ENCODE assay signal across 22 cellular contexts in genomic region chr9:99274016-99274415, GRCh38. TPM values are rescaled to one million over a fixed set of nuclear protein-coding genes. Genes with fewer than 3 reads are reported as not detected.
A peak's percentile ranks its signal among the peaks of the same experiment; 100 is the strongest.
DNase-seq lines count a peak whose midpoint lies in the region; ATAC-seq, FAIRE-seq and TF ChIP-seq lines count a peak whose summit lies in the region.
"Had no signal": no experiment of that assay in that cellular context is flagged by ENCODE, and none has a peak within 500 bp of the region (broad histone marks: within the 10 kb centered on the region; RNA-seq: fewer than 3 reads in every experiment).

No MANE protein-coding gene starts in this region.

- H3K4me3 Mint-ChIP-seq in activated CD8-positive, alpha-beta memory T cell treated with anti-CD3 and anti-CD28 coated beads, Interleukin-2, amount 10 ng/mL, durations not matched to agents 7 days and 5 days, result no peak overlapping the region
- no peak overlapping the region for H3K4me3 Mint-ChIP-seq in osteocyte (ENCODE audit: unreplicated experiment)
- no peak overlapping the region for H3K4me3 Mint-ChIP-seq in activated CD4-positive, alpha-beta memory T cell treated with anti-CD3 and anti-CD28 coated beads for 36 hours
- H3K4me3 Mint-ChIP-seq: B cell; CD4-positive, CD25-positive, alpha-beta regulatory T cell; CD8-positive, alpha-beta T cell; GM23338; H9 had no signal

- FAIRE-seq in K562 (lab: Jason Lieb, UNC), result no peak
- FAIRE-seq: A204.1 had no signal

- H3K9ac ChIP-seq in KMS-11 (no peak overlapping the region), K562 (ENCODE audit: insufficient read depth in 1 of 2, low read depth in 2 of 2, low read length in 2 of 2) (no peak overlapping the region)
- H3K9ac ChIP-seq: BLaER1 had no signal

- H3K4me1 Mint-ChIP-seq in activated CD8-positive, alpha-beta memory T cell treated with anti-CD3 and anti-CD28 coated beads, Interleukin-2, amount 10 ng/mL, durations not matched to agents 7 days and 5 days, result no peaks in the 10 kb centered on the region
- H3K4me1 Mint-ChIP-seq in osteocyte (ENCODE audit: unreplicated experiment), result peaks cover 8% of the 10 kb centered on the region
- H3K4me1 Mint-ChIP-seq in activated CD4-positive, alpha-beta memory T cell treated with anti-CD3 and anti-CD28 coated beads for 36 hours (ENCODE audit: low read depth), result no peaks in the 10 kb centered on the region
- H3K4me1 Mint-ChIP-seq: B cell; CD4-positive, CD25-positive, alpha-beta regulatory T cell; GM23338 had no signal

- peak overlapping the region; percentile 19; the same call in 1 of the 2 replicates for H3K4me2 ChIP-seq in KMS-11
- H3K4me2 ChIP-seq in K562 (ENCODE audit: insufficient read depth, low read length), result no peak overlapping the region
- H3K4me2 ChIP-seq: BLaER1, GM23338 had no signal

- no peaks in the 10 kb centered on the region for H3K9me3 ChIP-seq in K562 (replicated peaks; ENCODE audit: control insufficient read depth, insufficient read depth, low read depth, low read length)
- H3K9me3 ChIP-seq: BLaER1, Caco-2 had no signal

- no peak overlapping the region for H3K27ac Mint-ChIP-seq in activated CD8-positive, alpha-beta memory T cell treated with anti-CD3 and anti-CD28 coated beads, Interleukin-2, amount 10 ng/mL, durations not matched to agents 7 days and 5 days
- no peak overlapping the region for H3K27ac Mint-ChIP-seq in osteocyte (ENCODE audit: unreplicated experiment)
- H3K27ac Mint-ChIP-seq in activated CD4-positive, alpha-beta memory T cell treated with anti-CD3 and anti-CD28 coated beads for 36 hours, result no peak overlapping the region
- H3K27ac Mint-ChIP-seq: B cell; CD4-positive, CD25-positive, alpha-beta regulatory T cell; CD8-positive, alpha-beta T cell; GM23338; H9 had no signal

- H3K79me2 ChIP-seq in KMS-11 (ENCODE audit: insufficient read depth, low read depth), result no peaks in the 10 kb centered on the region
- H3K79me2 ChIP-seq in K562 (ENCODE audit: control insufficient read depth, insufficient read depth, low read length), result no peaks in the 10 kb centered on the region

- TF ChIP-seq RAD21 in K562 (CRISPR knock-in tag; conservative IDR thresholded peaks at IDR 0.05 in 1 of 2, IDR thresholded peaks at IDR 0.05 in 1 of 2), result no peak

- TF ChIP-seq POLR2A in K562 (conservative IDR thresholded peaks at IDR 0.05), result no peak

- TF ChIP-seq CTCF in KMS-11 (conservative IDR thresholded peaks at IDR 0.05; ENCODE audit: low read depth, low read length) (no peak), K562 (IDR thresholded peaks at IDR 0.05 in 2 of 3, conservative IDR thresholded peaks at IDR 0.05 in 1 of 3; ENCODE audit: insufficient read depth in 2 of 3, low read depth in 1 of 3, low read length in 3 of 3) (no peak), osteocyte (IDR thresholded peaks at IDR 0.05) (no peak)

- peaks cover 17% of the 10 kb centered on the region for H3K4me1 ChIP-seq in KMS-11 (ENCODE audit: low read depth, poor library complexity, severe bottlenecking)
- H3K4me1 ChIP-seq in K562 (replicated peaks in 1 of 2; ENCODE audit: control insufficient read depth in 2 of 2, insufficient read depth in 2 of 2, low read length in 2 of 2), result no peaks in the 10 kb centered on the region
- H3K4me1 ChIP-seq: BLaER1 had no signal

- H3K36me3 ChIP-seq in KMS-11 (ENCODE audit: insufficient read depth), result no peaks in the 10 kb centered on the region
- H3K36me3 ChIP-seq in K562 (ENCODE audit: control insufficient read depth, insufficient read depth, low read length), result no peaks in the 10 kb centered on the region
- H3K36me3 ChIP-seq: BLaER1 had no signal

- H3K27me3 ChIP-seq in KMS-11 (ENCODE audit: insufficient read depth, low read depth), result no peaks in the 10 kb centered on the region
- no peaks in the 10 kb centered on the region; a peak in 2 of 5 replicates for H3K27me3 ChIP-seq in K562 (ENCODE audit: control insufficient read depth in 2 of 2, insufficient read depth in 2 of 2, low read length in 2 of 2)
- H3K27me3 ChIP-seq: BLaER1 had no signal

- TF ChIP-seq EP300 in K562 (IDR thresholded peaks at IDR 0.05; ENCODE audit: low read length), result no peak

- no peaks in the 10 kb centered on the region for H3K9me3 Mint-ChIP-seq in activated CD8-positive, alpha-beta memory T cell treated with anti-CD3 and anti-CD28 coated beads, Interleukin-2, amount 10 ng/mL, durations not matched to agents 7 days and 5 days (ENCODE audit: low read depth)
- H3K9me3 Mint-ChIP-seq in osteocyte (ENCODE audit: unreplicated experiment), result peaks cover 18% of the 10 kb centered on the region
- H3K9me3 Mint-ChIP-seq in activated CD4-positive, alpha-beta memory T cell treated with anti-CD3 and anti-CD28 coated beads for 36 hours, result no peaks in the 10 kb centered on the region
- H3K9me3 Mint-ChIP-seq: CD8-positive, alpha-beta T cell; GM23338 had no signal

- intact Hi-C loops in K562 (cut with micrococcal nuclease), result no loop called here
- intact Hi-C loops in activated CD4-positive, alpha-beta memory T cell treated with anti-CD3 and anti-CD28 coated beads for 36 hours (cut with micrococcal nuclease), result no loop called here

- H3K27ac ChIP-seq in KMS-11 (no peak overlapping the region), K562 (ENCODE audit: extremely low read depth, low read depth, low read length) (no peak overlapping the region)
- H3K27ac ChIP-seq: 22Rv1, BLaER1, C4-2B had no signal

- WGBS in K562 (ENCODE audit: insufficient coverage, low coverage, missing lambda C conversion rate), result 11% methylated on average over 5 of the region's 5 CpGs

- H3K36me3 Mint-ChIP-seq in activated CD8-positive, alpha-beta memory T cell treated with anti-CD3 and anti-CD28 coated beads, Interleukin-2, amount 10 ng/mL, durations not matched to agents 7 days and 5 days, result peaks cover 2% of the 10 kb centered on the region
- peaks cover 2% of the 10 kb centered on the region for H3K36me3 Mint-ChIP-seq in osteocyte (ENCODE audit: unreplicated experiment)
- H3K36me3 Mint-ChIP-seq in activated CD4-positive, alpha-beta memory T cell treated with anti-CD3 and anti-CD28 coated beads for 36 hours, result no peaks in the 10 kb centered on the region
- H3K36me3 Mint-ChIP-seq: CD4-positive, CD25-positive, alpha-beta regulatory T cell; CD8-positive, alpha-beta T cell had no signal

- H2AFZ ChIP-seq in KMS-11 (ENCODE audit: low read depth), result 0 out of 2 replicates have a peak overlapping the region, but pooled peaks have one; percentile 17
- peak overlapping the region; percentile 44; the same call in 1 of the 2 replicates for H2AFZ ChIP-seq in K562 (ENCODE audit: low read depth, low read length)
- H2AFZ ChIP-seq: GM23338 had no signal

- H3K4me3 ChIP-seq in KMS-11 (IDR thresholded peaks at IDR 0.05; ENCODE audit: insufficient read depth, low read depth, low read length), result no peak overlapping the region
- no peak overlapping the region for H3K4me3 ChIP-seq in K562
- H3K4me3 ChIP-seq: BLaER1, GM23338 had no signal

- CTCF ChIA-PET in activated CD8-positive, alpha-beta memory T cell treated with anti-CD3 and anti-CD28 coated beads, Interleukin-2, amount 10 ng/mL, durations not matched to agents 7 days and 5 days (lab: Charles Lee), result interaction anchor here (0.6 kb wide), 1 partner anchor 1840 kb away, joined by 3 read pairs; no protein-coding TSS in a partner anchor
- CTCF ChIA-PET in K562 (lab: Yijun Ruan, JAX; ENCODE audit: low intra/inter-chr PET ratio), result no interaction called here
- CTCF ChIA-PET in activated CD4-positive, alpha-beta memory T cell treated with anti-CD3 and anti-CD28 coated beads for 36 hours (lab: Charles Lee), result no interaction called here

- no peaks in the 10 kb centered on the region for H3K9me1 ChIP-seq in K562 (ENCODE audit: control insufficient read depth, insufficient read depth, low read length)

- in situ Hi-C loops in K562 (cut with MboI), result loop anchor here (25.0 kb wide), 1 partner anchor 738 kb away; no protein-coding TSS in a partner anchor

- DNase-seq in activated CD8-positive, alpha-beta memory T cell treated with anti-CD3 and anti-CD28 coated beads for 24 hours, result peak; percentile 32
- DNase-seq in activated CD8-positive, alpha-beta memory T cell treated with anti-CD3 and anti-CD28 coated beads, Interleukin-2, amount 10 ng/mL, durations not matched to agents 7 days and 5 days, result no peak
- DNase-seq in K562 (ENCODE audit: extremely low read depth in 1 of 4, low spot score in 3 of 4), result no peak
- peak; percentile 60 for DNase-seq in osteocyte (ENCODE audit: extremely low spot score, unreplicated experiment)
- no peak for DNase-seq in activated CD4-positive, alpha-beta memory T cell treated with anti-CD3 and anti-CD28 coated beads for 36 hours
- DNase-seq in activated T-cell treated with anti-CD3 and anti-CD28 coated beads, Interleukin-2, amount 50 U/mL, for 48 hours, result no peak
- no peak for DNase-seq in DMS114 treated with DMSO at 0.1 percent for 48 hours (lab: John Stamatoyannopoulos, UW; ENCODE audit: unreplicated experiment)
- DNase-seq: Caco-2; CD4-positive, CD25-positive, alpha-beta regulatory T cell; CD8-positive, alpha-beta T cell; DMS79; EL; GDM1; H9 had no signal

- H4K20me1 ChIP-seq in KMS-11 (ENCODE audit: insufficient read depth), result no peaks in the 10 kb centered on the region
- H4K20me1 ChIP-seq in K562 (replicated peaks; ENCODE audit: control insufficient read depth, insufficient read depth, low read length), result no peaks in the 10 kb centered on the region
- H4K20me1 ChIP-seq: BLaER1 had no signal

- POLR2A ChIA-PET in K562 (lab: Yijun Ruan, JAX), result interaction anchor here (1.4 kb wide), 1 partner anchor 18 kb away, joined by 3 read pairs; no protein-coding TSS in a partner anchor
- POLR2A ChIA-PET in activated CD4-positive, alpha-beta memory T cell treated with anti-CD3 and anti-CD28 coated beads for 36 hours (lab: Charles Lee), result no interaction called here

- no TSS peak for BruUV-seq in K562 (replicated peaks; lab: Mats Ljungman, UMichigan)

- H3K27me3 Mint-ChIP-seq in activated CD8-positive, alpha-beta memory T cell treated with anti-CD3 and anti-CD28 coated beads, Interleukin-2, amount 10 ng/mL, durations not matched to agents 7 days and 5 days, result peaks cover 32% of the 10 kb centered on the region
- peaks cover 7% of the 10 kb centered on the region for H3K27me3 Mint-ChIP-seq in osteocyte (ENCODE audit: unreplicated experiment)
- peaks cover 6% of the 10 kb centered on the region for H3K27me3 Mint-ChIP-seq in activated CD4-positive, alpha-beta memory T cell treated with anti-CD3 and anti-CD28 coated beads for 36 hours

- no peak for ATAC-seq in activated CD8-positive, alpha-beta memory T cell treated with anti-CD3 and anti-CD28 coated beads, Interleukin-2, amount 10 ng/mL, durations not matched to agents 7 days and 5 days
- peak; percentile 73 for ATAC-seq in K562
- ATAC-seq: CD8-positive, alpha-beta T cell; GM23338; HCT116 had no signal

RNA-seq across cellular contexts. Expression of gene SEC61B, which starts 51.9 kb away (rescaled TPM):
- total RNA-seq in activated CD8-positive, alpha-beta memory T cell treated with anti-CD3 and anti-CD28 coated beads, Interleukin-2, amount 10 ng/mL, durations not matched to agents 7 days and 5 days, result 100 to 1,000 TPM; 101 to 154 TPM
- total RNA-seq in K562 (2011; cell fraction: chromatin; rRNA removed; ENCODE audit: low replicate concordance), result 18.6 and 28.3 TPM in 2 replicates
- 17.2 and 19.5 TPM in 2 replicates for total RNA-seq in K562 (2011; cell fraction: nucleolus; rRNA removed)
- 33.0 and 51.6 TPM in 2 replicates for total RNA-seq in K562 (2011; cell fraction: nucleoplasm; rRNA removed)
- total RNA-seq in K562 (2014; rRNA removed) (147 and 158 TPM in 2 replicates), K562 (2014; rRNA removed; fragmentation: Illumina TruSeq; extraction: Trizol) (166 and 177 TPM in 2 replicates), K562 (2015; rRNA removed; fragmentation: Illumina TruSeq; extraction: Trizol) (218 and 221 TPM in 2 replicates), K562 (2021) (172 and 185 TPM in 2 replicates), osteocyte (145 and 148 TPM in 2 replicates)
- polyA plus RNA-seq in K562 (2011; rRNA removed) (168 and 177 TPM in 2 replicates), K562 (2014; fragmentation: Illumina TruSeq; extraction: Trizol) (214 and 271 TPM in 2 replicates), K562 (2014; fragmentation: Nextera tagmentation; extraction: Ambion mirVana) (100 to 1,000 TPM in 1 of 2 experiments, 10 to 100 TPM in 1; 57.8 to 107 TPM), K562 (2014; rRNA removed) (213 and 262 TPM in 2 replicates)
- 277 and 293 TPM in 2 replicates for polyA plus RNA-seq in K562 (2011; cell fraction: cytosol; rRNA removed)
- 65.7 and 84.3 TPM in 2 replicates for polyA plus RNA-seq in K562 (2011; cell fraction: nucleus; rRNA removed)
- 336 and 342 TPM in 2 replicates for polyA plus RNA-seq in K562 (2012)
- polyA minus RNA-seq in K562 (2011; rRNA and poly(A)+ RNA removed), result 64.2 and 69.9 TPM in 2 replicates
- polyA minus RNA-seq in K562 (2011; cell fraction: cytosol; rRNA and poly(A)+ RNA removed), result 23.0 and 34.8 TPM in 2 replicates
- polyA minus RNA-seq in K562 (2011; cell fraction: nucleus; rRNA and poly(A)+ RNA removed), result 16.8 and 28.4 TPM in 2 replicates
- 100 to 1,000 TPM; 161 to 166 TPM for total RNA-seq in activated CD4-positive, alpha-beta memory T cell treated with anti-CD3 and anti-CD28 coated beads for 36 hours

RNA-seq across cellular contexts. Expression of gene ALG2, which starts 52.3 kb away (rescaled TPM):
- total RNA-seq in activated CD8-positive, alpha-beta memory T cell treated with anti-CD3 and anti-CD28 coated beads, Interleukin-2, amount 10 ng/mL, durations not matched to agents 7 days and 5 days, result 10 to 100 TPM; 20.2 to 35.4 TPM
- total RNA-seq in K562 (2011; cell fraction: chromatin; rRNA removed; ENCODE audit: low replicate concordance), result 32.6 and 41.8 TPM in 2 replicates
- total RNA-seq in K562 (2011; cell fraction: nucleolus; rRNA removed), result 42.9 and 43.7 TPM in 2 replicates
- 40.1 and 41.9 TPM in 2 replicates for total RNA-seq in K562 (2011; cell fraction: nucleoplasm; rRNA removed)
- 17.8 and 20.6 TPM in 2 replicates for total RNA-seq in K562 (2014; rRNA removed)
- total RNA-seq in K562 (2014; rRNA removed; fragmentation: Illumina TruSeq; extraction: Trizol), result 24.3 and 24.7 TPM in 2 replicates
- total RNA-seq in K562 (2015; rRNA removed; fragmentation: Illumina TruSeq; extraction: Trizol), result 23.8 and 25.2 TPM in 2 replicates
- 17.2 and 18.2 TPM in 2 replicates for total RNA-seq in K562 (2021)
- 41.9 and 44.4 TPM in 2 replicates for polyA plus RNA-seq in K562 (2011; rRNA removed)
- polyA plus RNA-seq in K562 (2011; cell fraction: cytosol; rRNA removed), result 25.6 and 30.4 TPM in 2 replicates
- 34.9 and 41.2 TPM in 2 replicates for polyA plus RNA-seq in K562 (2011; cell fraction: nucleus; rRNA removed)
- 15.8 and 24.9 TPM in 2 replicates for polyA plus RNA-seq in K562 (2012)
- 23.7 and 28.7 TPM in 2 replicates for polyA plus RNA-seq in K562 (2014; fragmentation: Illumina TruSeq; extraction: Trizol)
- 1 to 10 TPM; 4.9 to 7.3 TPM for polyA plus RNA-seq in K562 (2014; fragmentation: Nextera tagmentation; extraction: Ambion mirVana)
- 18.1 and 20.2 TPM in 2 replicates for polyA plus RNA-seq in K562 (2014; rRNA removed)
- polyA minus RNA-seq in K562 (2011; rRNA and poly(A)+ RNA removed), result 27.3 and 28.5 TPM in 2 replicates
- polyA minus RNA-seq in K562 (2011; cell fraction: cytosol; rRNA and poly(A)+ RNA removed), result 11.8 and 12.3 TPM in 2 replicates
- 13.5 and 24.4 TPM in 2 replicates for polyA minus RNA-seq in K562 (2011; cell fraction: nucleus; rRNA and poly(A)+ RNA removed)
- total RNA-seq in osteocyte, result 33.0 and 34.8 TPM in 2 replicates
- total RNA-seq in activated CD4-positive, alpha-beta memory T cell treated with anti-CD3 and anti-CD28 coated beads for 36 hours, result 10 to 100 TPM; 18.6 to 20.8 TPM

Comparison
In these comparisons a context has a peak if more than half of its experiments do, and no peak if none do; other contexts are left out.
1. DNase-seq: peak in activated CD8-positive, alpha-beta memory T cell treated with anti-CD3 and anti-CD28 coated beads for 24 hours (single experiment) and osteocyte (single experiment); none in activated CD8-positive, alpha-beta memory T cell treated with anti-CD3 and anti-CD28 coated beads, Interleukin-2, amount 10 ng/mL, durations not matched to agents 7 days and 5 days (single experiment), K562 (0 of 4), activated CD4-positive, alpha-beta memory T cell treated with anti-CD3 and anti-CD28 coated beads for 36 hours (single experiment), activated T-cell treated with anti-CD3 and anti-CD28 coated beads, Interleukin-2, amount 50 U/mL, for 48 hours (0 of 2) and DMS114 treated with DMSO at 0.1 percent for 48 hours (single experiment).